ENCODE assay signal across 7 cellular contexts in genomic region chr10:35372329-35372728, GRCh38. TPM values are rescaled to one million over a fixed set of nuclear protein-coding genes. Genes with fewer than 3 reads are reported as not detected.
DNase-seq lines count a peak whose midpoint lies in the region; ATAC-seq, FAIRE-seq and TF ChIP-seq lines count a peak whose summit lies in the region.

No MANE protein-coding gene starts in this region.

- TF ChIP-seq RAD21 in Ishikawa (IDR thresholded peaks at IDR 0.05; ENCODE audit: low read depth), result no peak

- H3K4ac ChIP-seq in neuronal stem cell (ENCODE audit: low read length), result no peak overlapping the region

- no peaks in the 10 kb centered on the region for H3K79me1 ChIP-seq in neuronal stem cell (ENCODE audit: low read depth, low read length)

- H4K8ac ChIP-seq in neuronal stem cell (ENCODE audit: low read depth, low read length), result no peak overlapping the region

- H2BK12ac ChIP-seq in neuronal stem cell (ENCODE audit: low read length), result no peak overlapping the region

- H2BK15ac ChIP-seq in neuronal stem cell (ENCODE audit: low read length), result no peak overlapping the region

- H3K27me3 ChIP-seq in keratinocyte (ENCODE audit: control insufficient read depth, extremely low read depth, insufficient read depth, low read length), result no peaks in the 10 kb centered on the region
- H3K27me3 ChIP-seq in stomach, result no peaks in the 10 kb centered on the region
- H3K27me3 ChIP-seq in neuronal stem cell (ENCODE audit: control insufficient read depth in 3 of 3, insufficient read depth in 3 of 3, low read depth in 1 of 3, low read length in 3 of 3), result no peaks in the 10 kb centered on the region

- H3K4me3 Mint-ChIP-seq in activated B cell treated with CpG ODN at 0.5 μM for 24 hours, result peak overlapping the region; percentile 39

- H3K27me3 Mint-ChIP-seq in activated B cell treated with CpG ODN at 0.5 μM for 24 hours, result no peaks in the 10 kb centered on the region

- peaks cover 27% of the 10 kb centered on the region for H4K20me1 ChIP-seq in keratinocyte (ENCODE audit: control insufficient read depth, extremely low read depth, insufficient read depth, low read length)

- no peaks in the 10 kb centered on the region for H3K36me3 Mint-ChIP-seq in activated B cell treated with CpG ODN at 0.5 μM for 24 hours (ENCODE audit: low read depth)

- POLR2A ChIA-PET in activated B cell treated with CpG ODN at 0.5 μM for 24 hours (lab: Charles Lee), result no interaction called here

- peak overlapping the region; percentile 16 for H3K27ac Mint-ChIP-seq in activated B cell treated with CpG ODN at 0.5 μM for 24 hours

- no peak overlapping the region for H4K91ac ChIP-seq in neuronal stem cell (ENCODE audit: low read depth, low read length, poor library complexity)

- no peak overlapping the region for H2AK5ac ChIP-seq in neuronal stem cell (ENCODE audit: low read depth, low read length)

- no peak overlapping the region for H3K4me3 ChIP-seq in keratinocyte (ENCODE audit: control insufficient read depth in 2 of 3, extremely low read depth in 1 of 3, insufficient read depth in 2 of 3, low read depth in 1 of 3, low read length in 3 of 3)
- H3K4me3 ChIP-seq in stomach, result no peak overlapping the region
- H3K4me3 ChIP-seq in neuronal stem cell (ENCODE audit: low read length in 2 of 2), result no peak overlapping the region

- TF ChIP-seq EP300 in Ishikawa (IDR thresholded peaks at IDR 0.05; ENCODE audit: borderline replicate concordance) (peak; percentile 47; the same call in 1 of the 2 replicates), stomach (IDR thresholded peaks at IDR 0.05) (no peak)

- H3K36me3 ChIP-seq in keratinocyte (ENCODE audit: control insufficient read depth in 2 of 2, extremely low read depth in 1 of 2, insufficient read depth in 2 of 2, low read length in 2 of 2), result no peaks in the 10 kb centered on the region
- H3K36me3 ChIP-seq in stomach, result no peaks in the 10 kb centered on the region
- H3K36me3 ChIP-seq in neuronal stem cell (replicated peaks in 1 of 2; ENCODE audit: control insufficient read depth in 2 of 2, insufficient read depth in 2 of 2, low read length in 2 of 2), result no peaks in the 10 kb centered on the region

- TF ChIP-seq CTCF in activated B cell treated with CpG ODN at 0.5 μM for 24 hours (IDR thresholded peaks at IDR 0.05) (no peak), keratinocyte (optimal IDR thresholded peaks at IDR 0.05 in 1 of 3, IDR thresholded peaks at IDR 0.05 in 1 of 3, conservative IDR thresholded peaks at IDR 0.05 in 1 of 3; ENCODE audit: extremely low read depth in 1 of 3, insufficient read depth in 2 of 3, low read length in 3 of 3) (no peak), stomach (IDR thresholded peaks at IDR 0.05) (no peak)

- H3K4me1 ChIP-seq in keratinocyte (ENCODE audit: control insufficient read depth, extremely low read depth, insufficient read depth, low read length), result peaks cover 19% of the 10 kb centered on the region
- peaks cover 48 to 96% (median 65%) of the 10 kb centered on the region in 4 donors for H3K4me1 ChIP-seq in stomach
- peaks cover 2 to 5% of the 10 kb centered on the region in 2 donors for H3K4me1 ChIP-seq in neuronal stem cell (ENCODE audit: control insufficient read depth in 2 of 2, insufficient read depth in 1 of 2, low read depth in 1 of 2, low read length in 2 of 2)

- H2AFZ ChIP-seq in keratinocyte (ENCODE audit: control insufficient read depth, low read length) (no peak overlapping the region), neuronal stem cell (ENCODE audit: low read length) (no peak overlapping the region)

- H3K4me2 ChIP-seq in keratinocyte (ENCODE audit: control insufficient read depth, extremely low read depth, insufficient read depth, low read depth, low read length) (peak overlapping the region; percentile 46), neuronal stem cell (ENCODE audit: insufficient read depth, low read length, poor library complexity, severe bottlenecking) (no peak overlapping the region)

- no peaks in the 10 kb centered on the region for H3K9me3 Mint-ChIP-seq in activated B cell treated with CpG ODN at 0.5 μM for 24 hours

- H3K9me3 ChIP-seq in keratinocyte (ENCODE audit: control insufficient read depth, low read depth, low read length) (no peaks in the 10 kb centered on the region), stomach (no peaks in the 10 kb centered on the region), neuronal stem cell (replicated peaks in 1 of 2; ENCODE audit: control insufficient read depth in 2 of 2, insufficient read depth in 1 of 2, low read depth in 1 of 2, low read length in 2 of 2) (peaks cover 2 to 21% of the 10 kb centered on the region in 2 donors)

- peak; percentile 52 for ATAC-seq in activated B cell treated with CpG ODN at 0.5 μM for 24 hours (ENCODE audit: low read depth)
- no peak for ATAC-seq in GM21367 (IDR thresholded peaks at IDR 0.05; ENCODE audit: unreplicated experiment)

- 53 to 71% (median 62%) methylated on average over 5 of the region's 5 CpGs for WGBS in stomach, 5 donors
- no CpG with 5 or more reads among the region's 5 CpGs for WGBS in neuronal stem cell (ENCODE audit: extremely low coverage in 2 of 2, insufficient read length in 2 of 2, insufficient replicate concordance in 1 of 2), 2 donors

- DNase-seq in activated B cell treated with CpG ODN at 0.5 μM for 24 hours (no peak), keratinocyte (ENCODE audit: low read depth, low spot score) (no peak), stomach (no peak), neuronal stem cell (ENCODE audit: low spot score) (no peak), germinal center (ENCODE audit: low spot score) (no peak)

- CTCF ChIA-PET in activated B cell treated with CpG ODN at 0.5 μM for 24 hours (lab: Charles Lee), result no interaction called here

- intact Hi-C loops in activated B cell treated with CpG ODN at 0.5 μM for 24 hours (cut with micrococcal nuclease), result no loop called here
- intact Hi-C loops in stomach (cut with DNase I; ENCODE audit: low total_unique reads), result no loop called here

- H3K23ac ChIP-seq in neuronal stem cell (ENCODE audit: low read depth, low read length, poor library complexity), result no peak overlapping the region

- no peak overlapping the region for H3K18ac ChIP-seq in neuronal stem cell (ENCODE audit: low read length)

- TF ChIP-seq POLR2A in stomach (IDR thresholded peaks at IDR 0.05), result no peak

- no peak overlapping the region for H3K14ac ChIP-seq in neuronal stem cell (ENCODE audit: low read length)

- H3K27ac ChIP-seq in keratinocyte (ENCODE audit: control insufficient read depth, insufficient read depth, low read length), result peak overlapping the region; percentile 44
- peak overlapping the region in 4 of 5 donors; percentile 17 to 79 (median 44) for H3K27ac ChIP-seq in stomach
- no peak overlapping the region for H3K27ac ChIP-seq in neuronal stem cell (replicated peaks; ENCODE audit: low read length)

- FAIRE-seq in keratinocyte (lab: Jason Lieb, UNC), result no peak

- no peaks in the 10 kb centered on the region for H3K9me1 ChIP-seq in keratinocyte (ENCODE audit: control insufficient read depth, extremely low read depth, insufficient read depth, low read length)

- H3K79me2 ChIP-seq in keratinocyte (ENCODE audit: control insufficient read depth, insufficient read depth, low read length), result peaks cover 92% of the 10 kb centered on the region

- H2BK5ac ChIP-seq in neuronal stem cell (ENCODE audit: low read length), result no peak overlapping the region

- H3K4me1 Mint-ChIP-seq in activated B cell treated with CpG ODN at 0.5 μM for 24 hours, result peaks cover 82% of the 10 kb centered on the region

- H3K9ac ChIP-seq in keratinocyte (ENCODE audit: control insufficient read depth, extremely low read depth, insufficient read depth, low read length), result peak overlapping the region; percentile 7
- no peak overlapping the region for H3K9ac ChIP-seq in neuronal stem cell (ENCODE audit: low read depth, low read length, poor library complexity)

- dilution Hi-C loops in keratinocyte (cut with MboI; ENCODE audit: extremely low pct_ligation_motif_present, low sequenced_read_pairs), result no loop called here

- no peak overlapping the region for H2BK120ac ChIP-seq in neuronal stem cell (ENCODE audit: low read depth, low read length)

TF ChIP-seq in Ishikawa, 13 proteins besides CTCF, POLR2A, EP300 and RAD21:
- TF ChIP-seq, protein P1, sequence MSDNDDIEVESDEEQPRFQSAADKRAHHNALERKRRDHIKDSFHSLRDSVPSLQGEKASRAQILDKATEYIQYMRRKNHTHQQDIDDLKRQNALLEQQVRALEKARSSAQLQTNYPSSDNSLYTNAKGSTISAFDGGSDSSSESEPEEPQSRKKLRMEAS (IDR thresholded peaks at IDR 0.05), result 0 out of 2 replicates have a peak, but pooled peaks have one; percentile 12
- 0 out of 2 replicates have a peak, but pooled peaks have one; percentile 32 for TF ChIP-seq NFIC (IDR thresholded peaks at IDR 0.05)
- TF ChIP-seq EGR1 (IDR thresholded peaks at IDR 0.05), result no peak
- no peak for TF ChIP-seq CREB1 (IDR thresholded peaks at IDR 0.05; ENCODE audit: low read depth)

RNA-seq across cellular contexts. Expression of gene CCNY, which starts 36.0 kb away (rescaled TPM):
- total RNA-seq in activated B cell treated with CpG ODN at 0.5 μM for 24 hours (68.5 and 69.2 TPM in 2 replicates), stomach (10 to 100 TPM in 4 of 5 donors, 1 to 10 TPM in 1; 5.8 to 99.6 (median 60.0) TPM)
- polyA plus RNA-seq in keratinocyte (40.0 to 58.9 TPM (median 50.1 TPM) in 3 replicates), stomach (10 to 100 TPM; 20.2 to 29.4 (median 25.8) TPM)
- polyA plus RNA-seq in keratinocyte (2011; ENCODE audit: low read depth), result 35.0 TPM
- 31.8 and 49.0 TPM in 2 replicates for polyA plus RNA-seq in keratinocyte (2011; cell fraction: cytosol; rRNA removed)
- polyA plus RNA-seq in keratinocyte (2011; cell fraction: nucleus; rRNA removed), result 23.3 and 29.5 TPM in 2 replicates
- polyA plus RNA-seq in keratinocyte (2012; ENCODE audit: low replicate concordance), result 26.6 and 39.8 TPM in 2 replicates
- 29.2 to 69.7 TPM (median 55.5 TPM) in 3 replicates for polyA minus RNA-seq in keratinocyte
- 27.0 TPM for polyA minus RNA-seq in keratinocyte (2011; cell fraction: cytosol; rRNA and poly(A)+ RNA removed)
- polyA minus RNA-seq in keratinocyte (2011; cell fraction: nucleus; rRNA and poly(A)+ RNA removed), result 15.9 and 27.5 TPM in 2 replicates
- 44.5 TPM for polyA plus RNA-seq in neuronal stem cell (2013, experiment 1 of 2)
- 46.5 TPM for polyA plus RNA-seq in neuronal stem cell (2013, experiment 2 of 2)
